Comparison of ENCODE assay signal across 8 cellular contexts in genomic region chr19:58408152-58409009, GRCh38. TPM values are rescaled to one million over a fixed set of nuclear protein-coding genes. Genes with fewer than 3 reads are reported as not detected.
DNase-seq lines count a peak whose midpoint lies in the region; ATAC-seq and TF ChIP-seq lines count a peak whose summit lies in the region.

ZNF584 (plus strand) TSS chr19:58408649; CDS start chr19:58409148, 499 bp downstream.

- POLR2A ChIA-PET in CD8-positive, alpha-beta T cell (lab: Charles Lee), result interaction anchor here (0.6 to 1.1 kb wide), 5 partner anchors 10 to 46 kb away, joined by 3 to 4 read pairs (median 3); partner anchors contain the start of genes ZNF132 and ZNF497
- POLR2A ChIA-PET in activated CD8-positive, alpha-beta T cell treated with anti-CD3 and anti-CD28 coated beads for 36 hours (lab: Charles Lee), result interaction anchor here (0.7 to 2.6 kb wide), 6 partner anchors 10 to 167 kb away, joined by 3 to 10 read pairs (median 4); partner anchors contain the start of genes RPS5 and ZBTB45

- H3K4me3 ChIP-seq in CD8-positive, alpha-beta T cell (ENCODE audit: low read depth, low read length), result peak within 1 kb of the TSS; percentile 75
- peak within 1 kb of the TSS; percentile 75 to 98 for H3K4me3 ChIP-seq in duodenal mucosa (ENCODE audit: low read depth in 1 of 2, low read length in 2 of 2)
- peak within 1 kb of the TSS; percentile 64 for H3K4me3 ChIP-seq in lower leg skin (ENCODE audit: low read depth, poor library complexity, severe bottlenecking)

- peak within 1 kb of the TSS; percentile 96 for H3K27ac Mint-ChIP-seq in CD8-positive, alpha-beta T cell
- H3K27ac Mint-ChIP-seq in activated CD8-positive, alpha-beta T cell treated with anti-CD3 and anti-CD28 coated beads for 36 hours, result peak within 1 kb of the TSS; percentile 95

- H3K9me3 Mint-ChIP-seq in CD8-positive, alpha-beta T cell, result no peaks in the 10 kb centered on the region
- no peaks in the 10 kb centered on the region for H3K9me3 Mint-ChIP-seq in activated CD8-positive, alpha-beta T cell treated with anti-CD3 and anti-CD28 coated beads for 36 hours

- no peak for TF ChIP-seq POLR2A in lower leg skin (IDR thresholded peaks at IDR 0.05)

- H3K9me3 ChIP-seq in CD8-positive, alpha-beta T cell (ENCODE audit: low read length), result no peaks in the 10 kb centered on the region
- no peaks in the 10 kb centered on the region for H3K9me3 ChIP-seq in duodenal mucosa (ENCODE audit: control insufficient read depth in 1 of 2, low read length in 2 of 2)

- CTCF ChIA-PET in CD8-positive, alpha-beta T cell (lab: Charles Lee), result interaction anchor here (0.6 kb wide), 1 partner anchor 82 kb away, joined by 4 read pairs; the partner anchor contains the start of gene ZSCAN22
- CTCF ChIA-PET in activated CD8-positive, alpha-beta T cell treated with anti-CD3 and anti-CD28 coated beads for 36 hours (lab: Charles Lee), result interaction anchor here (1.0 to 1.4 kb wide), 3 partner anchors 29 to 106 kb away, joined by 3 read pairs; no protein-coding TSS in a partner anchor

- H3K27me3 Mint-ChIP-seq in CD8-positive, alpha-beta T cell (ENCODE audit: low read depth), result no peaks in the 10 kb centered on the region
- H3K27me3 Mint-ChIP-seq in activated CD8-positive, alpha-beta T cell treated with anti-CD3 and anti-CD28 coated beads for 36 hours, result no peaks in the 10 kb centered on the region

- peak; percentile 80 to 94 (median 92) for DNase-seq in CD8-positive, alpha-beta T cell
- DNase-seq in HK-2 (ENCODE audit: unreplicated experiment), result peak; percentile 99
- peak; percentile 92 for DNase-seq in NCI-H82 treated with DMSO at 0.1 percent for 48 hours (lab: John Stamatoyannopoulos, UW; ENCODE audit: unreplicated experiment)
- DNase-seq in activated CD8-positive, alpha-beta T cell treated with anti-CD3 and anti-CD28 coated beads for 36 hours, result peak; percentile 97
- peak; percentile 93 to 98 for DNase-seq in lower leg skin (ENCODE audit: low spot score in 2 of 2)
- peak; percentile 92 to 96 for DNase-seq in stimulated activated CD4-positive, alpha-beta T cell treated with anti-CD3 and anti-CD28 coated beads, Interleukin-4, amount 100 ng/mL, for 4 hours

- peak within 1 kb of the TSS; percentile 97 for H3K4me3 Mint-ChIP-seq in CD8-positive, alpha-beta T cell
- H3K4me3 Mint-ChIP-seq in activated CD8-positive, alpha-beta T cell treated with anti-CD3 and anti-CD28 coated beads for 36 hours, result peak within 1 kb of the TSS; percentile 87

- no peaks in the 10 kb centered on the region for H3K27me3 ChIP-seq in CD8-positive, alpha-beta T cell (ENCODE audit: insufficient read depth, low read length)
- H3K27me3 ChIP-seq in duodenal mucosa (ENCODE audit: control insufficient read depth in 1 of 2, insufficient read depth in 2 of 2, low read length in 2 of 2), result no peaks in the 10 kb centered on the region

- H3K4me1 Mint-ChIP-seq in CD8-positive, alpha-beta T cell (ENCODE audit: low read depth), result peaks cover 33% of the 10 kb centered on the region
- H3K4me1 Mint-ChIP-seq in activated CD8-positive, alpha-beta T cell treated with anti-CD3 and anti-CD28 coated beads for 36 hours (ENCODE audit: low read depth), result peaks cover 37% of the 10 kb centered on the region

- peak within 1 kb of the TSS; percentile 67 for H3K27ac ChIP-seq in CD8-positive, alpha-beta T cell (ENCODE audit: low read depth, low read length)
- peak within 1 kb of the TSS; percentile 91 for H3K27ac ChIP-seq in duodenal mucosa (ENCODE audit: low read depth, low read length)

- ATAC-seq in CD8-positive, alpha-beta T cell, result peak; percentile 97
- ATAC-seq in GM19455 (IDR thresholded peaks at IDR 0.05; ENCODE audit: unreplicated experiment), result peak; percentile 89
- peak; percentile 95 for ATAC-seq in activated CD8-positive, alpha-beta T cell treated with anti-CD3 and anti-CD28 coated beads for 36 hours

- no peak for TF ChIP-seq CTCF in CD8-positive, alpha-beta T cell (IDR thresholded peaks at IDR 0.05)
- TF ChIP-seq CTCF in activated CD8-positive, alpha-beta T cell treated with anti-CD3 and anti-CD28 coated beads for 36 hours (IDR thresholded peaks at IDR 0.05), result no peak
- no peak for TF ChIP-seq CTCF in lower leg skin (IDR thresholded peaks at IDR 0.05)

- H3K9ac ChIP-seq in duodenal mucosa (ENCODE audit: low read depth in 1 of 2, low read length in 2 of 2), result peak within 1 kb of the TSS; percentile 74 to 89

- H3K36me3 Mint-ChIP-seq in CD8-positive, alpha-beta T cell, result peaks cover 7% of the 10 kb centered on the region
- H3K36me3 Mint-ChIP-seq in activated CD8-positive, alpha-beta T cell treated with anti-CD3 and anti-CD28 coated beads for 36 hours (ENCODE audit: low read depth), result peaks cover 21% of the 10 kb centered on the region

- peaks cover 22% of the 10 kb centered on the region for H3K4me1 ChIP-seq in CD8-positive, alpha-beta T cell (ENCODE audit: insufficient read depth, low read length)
- peaks cover 16 to 29% of the 10 kb centered on the region in 2 donors for H3K4me1 ChIP-seq in duodenal mucosa (ENCODE audit: control insufficient read depth in 1 of 2, insufficient read depth in 2 of 2, low read length in 2 of 2)

- H3K36me3 ChIP-seq in CD8-positive, alpha-beta T cell (ENCODE audit: insufficient read depth, low read length), result no peaks in the 10 kb centered on the region
- H3K36me3 ChIP-seq in duodenal mucosa (ENCODE audit: control insufficient read depth in 1 of 2, insufficient read depth in 2 of 2, low read length in 2 of 2), result no peaks in the 10 kb centered on the region

- intact Hi-C loops in CD8-positive, alpha-beta T cell (cut with DNase I, micrococcal nuclease), result loop anchor here (1.0 to 10.0 kb wide), 18 partner anchors 21 to 724 kb away; partner anchors contain the start of genes ERVK3-1 (in 2 of the 2), RPS5 (in 2 of the 2), ZNF132 (in 2 of the 2) and ZNF324B (in 2 of the 2)
- intact Hi-C loops in activated CD8-positive, alpha-beta T cell treated with anti-CD3 and anti-CD28 coated beads for 36 hours (cut with micrococcal nuclease), result no loop called here
- intact Hi-C loops in lower leg skin (cut with DNase I; ENCODE audit: low total_unique reads), result no loop called here

- 1% methylated on average over 56 to 71 of the region's 100 CpGs for WGBS in lower leg skin, 2 donors

RNA-seq across cellular contexts. Expression of gene ZNF584, which starts in this region (rescaled TPM):
- total RNA-seq in CD8-positive, alpha-beta T cell, result 1 to 10 TPM; 1.2 to 1.7 TPM
- 10 to 100 TPM; 12.0 to 14.3 TPM for total RNA-seq in activated CD8-positive, alpha-beta T cell treated with anti-CD3 and anti-CD28 coated beads for 36 hours
- 10 to 100 TPM; 16.9 to 28.6 (median 23.4) TPM for total RNA-seq in lower leg skin

Comparison
In these comparisons a context has a peak if more than half of its experiments do, and no peak if none do; other contexts are left out.
1. Peak in every context shown above with its lines: DNase-seq, ATAC-seq, H3K4me3 ChIP-seq and H3K27ac ChIP-seq.
2. RNA of gene ZNF584 (total RNA-seq): 16.9 to 28.6 TPM in lower leg skin and 12.0 to 14.3 TPM in activated CD8-positive, alpha-beta T cell treated with anti-CD3 and anti-CD28 coated beads for 36 hours; 1.2 to 1.7 TPM in CD8-positive, alpha-beta T cell; every median in the first group is over 4 times any median in the second.
3. intact Hi-C loops: an anchor here in CD8-positive, alpha-beta T cell (1.0 to 10.0 kb wide); none called in activated CD8-positive, alpha-beta T cell treated with anti-CD3 and anti-CD28 coated beads for 36 hours and lower leg skin.